In the genomic region with DNA sequence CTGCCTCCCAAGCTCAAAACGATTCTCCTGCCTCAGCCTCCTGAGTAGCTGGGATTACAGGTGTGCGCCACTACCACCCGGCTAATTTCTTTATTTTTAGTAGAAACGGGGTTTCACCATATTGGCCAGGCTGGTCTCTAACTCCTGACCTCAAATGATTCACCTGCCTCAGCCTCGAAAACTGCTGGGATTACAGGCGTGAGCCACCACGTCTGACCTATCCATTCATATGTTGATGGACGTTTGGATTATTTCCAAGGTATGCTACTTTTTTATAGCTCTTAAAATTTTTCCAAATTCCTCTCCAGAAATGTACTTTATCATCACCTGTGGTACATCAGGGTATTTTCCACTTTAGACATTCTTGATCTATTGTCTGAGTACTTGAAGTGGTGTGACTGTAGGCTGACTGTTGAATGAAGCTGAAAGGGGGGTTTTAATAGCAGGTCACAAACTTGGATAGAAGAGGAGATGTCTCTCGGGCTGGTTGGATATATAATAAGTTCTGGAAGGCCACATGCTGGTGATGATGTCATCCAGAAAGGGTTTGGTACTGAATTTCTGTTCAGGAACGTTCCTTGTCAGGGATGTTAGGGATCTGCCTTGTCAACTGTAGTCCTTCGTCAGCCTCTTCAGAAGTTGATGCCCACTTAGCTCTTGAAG, we compare ENCODE assay signal across 1 cellular context.
A peak's percentile ranks its signal among the peaks of the same experiment; 100 is the strongest.
TF ChIP-seq lines count a peak whose summit lies in the region.

No MANE protein-coding gene starts in this region.

TF ChIP-seq in HEK293, 187 proteins besides CTCF, POLR2A, EP300 and RAD21 (continued from another document):
- TF ChIP-seq, protein P1, sequence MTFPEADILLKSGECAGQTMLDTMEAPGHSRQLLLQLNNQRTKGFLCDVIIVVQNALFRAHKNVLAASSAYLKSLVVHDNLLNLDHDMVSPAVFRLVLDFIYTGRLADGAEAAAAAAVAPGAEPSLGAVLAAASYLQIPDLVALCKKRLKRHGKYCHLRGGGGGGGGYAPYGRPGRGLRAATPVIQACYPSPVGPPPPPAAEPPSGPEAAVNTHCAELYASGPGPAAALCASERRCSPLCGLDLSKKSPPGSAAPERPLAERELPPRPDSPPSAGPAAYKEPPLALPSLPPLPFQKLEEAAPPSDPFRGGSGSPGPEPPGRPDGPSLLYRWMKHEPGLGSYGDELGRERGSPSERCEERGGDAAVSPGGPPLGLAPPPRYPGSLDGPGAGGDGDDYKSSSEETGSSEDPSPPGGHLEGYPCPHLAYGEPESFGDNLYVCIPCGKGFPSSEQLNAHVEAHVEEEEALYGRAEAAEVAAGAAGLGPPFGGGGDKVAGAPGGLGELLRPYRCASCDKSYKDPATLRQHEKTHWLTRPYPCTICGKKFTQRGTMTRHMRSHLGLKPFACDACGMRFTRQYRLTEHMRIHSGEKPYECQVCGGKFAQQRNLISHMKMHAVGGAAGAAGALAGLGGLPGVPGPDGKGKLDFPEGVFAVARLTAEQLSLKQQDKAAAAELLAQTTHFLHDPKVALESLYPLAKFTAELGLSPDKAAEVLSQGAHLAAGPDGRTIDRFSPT (tag by site-specific recombination; IDR thresholded peaks at IDR 0.05) = no peak
- TF ChIP-seq MYNN (tag by site-specific recombination; IDR thresholded peaks at IDR 0.05; ENCODE audit: borderline replicate concordance) (no peak), KLF7 (tag by site-specific recombination; IDR thresholded peaks at IDR 0.05; ENCODE audit: borderline replicate concordance) (no peak), ZBTB17 (tag by site-specific recombination; IDR thresholded peaks at IDR 0.05) (no peak; the same call in 1 of the 2 replicates), ZNF335 (tag by site-specific recombination; conservative IDR thresholded peaks at IDR 0.05) (no peak), GLIS1 (tag by site-specific recombination; IDR thresholded peaks at IDR 0.05) (peak; percentile 37; the same call in 1 of the 2 replicates), ZNF548 (tag by site-specific recombination; IDR thresholded peaks at IDR 0.05) (no peak), SP3 (tag by site-specific recombination; IDR thresholded peaks at IDR 0.05) (no peak), ZNF24 (tag by site-specific recombination; IDR thresholded peaks at IDR 0.05) (no peak), ZNF791 (tag by site-specific recombination; IDR thresholded peaks at IDR 0.05) (no peak), YY1 (tag by site-specific recombination; IDR thresholded peaks at IDR 0.05) (no peak), ZNF501 (tag by site-specific recombination; IDR thresholded peaks at IDR 0.05) (no peak), ZNF157 (tag by site-specific recombination; IDR thresholded peaks at IDR 0.05) (no peak), ZNF555 (tag by site-specific recombination; conservative IDR thresholded peaks at IDR 0.05) (no peak), ZNF571 (tag by site-specific recombination; IDR thresholded peaks at IDR 0.05) (no peak), ZNF626 (tag by site-specific recombination; IDR thresholded peaks at IDR 0.05) (no peak), ZIC2 (tag by site-specific recombination; IDR thresholded peaks at IDR 0.05) (0 out of 2 replicates have a peak, but pooled peaks have one; percentile 13), ZNF274 (IDR thresholded peaks at IDR 0.05; ENCODE audit: low read length) (no peak), ZNF274 (tag by site-specific recombination; IDR thresholded peaks at IDR 0.05; ENCODE audit: borderline replicate concordance) (no peak)
- TF ChIP-seq, protein P2, sequence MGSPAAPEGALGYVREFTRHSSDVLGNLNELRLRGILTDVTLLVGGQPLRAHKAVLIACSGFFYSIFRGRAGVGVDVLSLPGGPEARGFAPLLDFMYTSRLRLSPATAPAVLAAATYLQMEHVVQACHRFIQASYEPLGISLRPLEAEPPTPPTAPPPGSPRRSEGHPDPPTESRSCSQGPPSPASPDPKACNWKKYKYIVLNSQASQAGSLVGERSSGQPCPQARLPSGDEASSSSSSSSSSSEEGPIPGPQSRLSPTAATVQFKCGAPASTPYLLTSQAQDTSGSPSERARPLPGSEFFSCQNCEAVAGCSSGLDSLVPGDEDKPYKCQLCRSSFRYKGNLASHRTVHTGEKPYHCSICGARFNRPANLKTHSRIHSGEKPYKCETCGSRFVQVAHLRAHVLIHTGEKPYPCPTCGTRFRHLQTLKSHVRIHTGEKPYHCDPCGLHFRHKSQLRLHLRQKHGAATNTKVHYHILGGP (tag by site-specific recombination; IDR thresholded peaks at IDR 0.05) = no peak
- TF ChIP-seq, protein P3, sequence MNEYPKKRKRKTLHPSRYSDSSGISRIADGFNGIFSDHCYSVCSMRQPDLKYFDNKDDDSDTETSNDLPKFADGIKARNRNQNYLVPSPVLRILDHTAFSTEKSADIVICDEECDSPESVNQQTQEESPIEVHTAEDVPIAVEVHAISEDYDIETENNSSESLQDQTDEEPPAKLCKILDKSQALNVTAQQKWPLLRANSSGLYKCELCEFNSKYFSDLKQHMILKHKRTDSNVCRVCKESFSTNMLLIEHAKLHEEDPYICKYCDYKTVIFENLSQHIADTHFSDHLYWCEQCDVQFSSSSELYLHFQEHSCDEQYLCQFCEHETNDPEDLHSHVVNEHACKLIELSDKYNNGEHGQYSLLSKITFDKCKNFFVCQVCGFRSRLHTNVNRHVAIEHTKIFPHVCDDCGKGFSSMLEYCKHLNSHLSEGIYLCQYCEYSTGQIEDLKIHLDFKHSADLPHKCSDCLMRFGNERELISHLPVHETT (tag by site-specific recombination; IDR thresholded peaks at IDR 0.05) = no peak
- TF ChIP-seq, protein P4, sequence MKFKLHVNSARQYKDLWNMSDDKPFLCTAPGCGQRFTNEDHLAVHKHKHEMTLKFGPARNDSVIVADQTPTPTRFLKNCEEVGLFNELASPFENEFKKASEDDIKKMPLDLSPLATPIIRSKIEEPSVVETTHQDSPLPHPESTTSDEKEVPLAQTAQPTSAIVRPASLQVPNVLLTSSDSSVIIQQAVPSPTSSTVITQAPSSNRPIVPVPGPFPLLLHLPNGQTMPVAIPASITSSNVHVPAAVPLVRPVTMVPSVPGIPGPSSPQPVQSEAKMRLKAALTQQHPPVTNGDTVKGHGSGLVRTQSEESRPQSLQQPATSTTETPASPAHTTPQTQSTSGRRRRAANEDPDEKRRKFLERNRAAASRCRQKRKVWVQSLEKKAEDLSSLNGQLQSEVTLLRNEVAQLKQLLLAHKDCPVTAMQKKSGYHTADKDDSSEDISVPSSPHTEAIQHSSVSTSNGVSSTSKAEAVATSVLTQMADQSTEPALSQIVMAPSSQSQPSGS (tag by site-specific recombination; IDR thresholded peaks at IDR 0.05; ENCODE audit: low read depth) = peak; percentile 95
- TF ChIP-seq, protein P5, sequence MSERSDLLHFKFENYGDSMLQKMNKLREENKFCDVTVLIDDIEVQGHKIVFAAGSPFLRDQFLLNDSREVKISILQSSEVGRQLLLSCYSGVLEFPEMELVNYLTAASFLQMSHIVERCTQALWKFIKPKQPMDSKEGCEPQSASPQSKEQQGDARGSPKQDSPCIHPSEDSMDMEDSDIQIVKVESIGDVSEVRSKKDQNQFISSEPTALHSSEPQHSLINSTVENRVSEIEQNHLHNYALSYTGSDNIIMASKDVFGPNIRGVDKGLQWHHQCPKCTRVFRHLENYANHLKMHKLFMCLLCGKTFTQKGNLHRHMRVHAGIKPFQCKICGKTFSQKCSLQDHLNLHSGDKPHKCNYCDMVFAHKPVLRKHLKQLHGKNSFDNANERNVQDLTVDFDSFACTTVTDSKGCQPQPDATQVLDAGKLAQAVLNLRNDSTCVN (tag by site-specific recombination; optimal IDR thresholded peaks at IDR 0.05) = no peak
TF ChIP-seq in HEK293: peak in this region for 18.
